Comparison of ENCODE assay signal across 19 cellular contexts in genomic region chr19:41771410-41771809, GRCh38. TPM values are rescaled to one million over a fixed set of nuclear protein-coding genes. Genes with fewer than 3 reads are reported as not detected.
DNase-seq lines count a peak whose midpoint lies in the region; ATAC-seq, FAIRE-seq and TF ChIP-seq lines count a peak whose summit lies in the region.
"Had no signal": no experiment of that assay in that cellular context is flagged by ENCODE, and none has a peak within 500 bp of the region (broad histone marks: within the 10 kb centered on the region; RNA-seq: fewer than 3 reads in every experiment).

No MANE protein-coding gene starts in this region.

- H3K27me3 ChIP-seq in bronchial epithelial cell (ENCODE audit: control insufficient read depth, insufficient read depth, low read length) = peaks cover 3% of the 10 kb centered on the region
- H3K27me3 ChIP-seq in gastroesophageal sphincter = peaks cover 37% of the 10 kb centered on the region
- H3K27me3 ChIP-seq: BLaER1 had no signal

- DNase-seq in activated CD4-positive, CD25-positive, alpha-beta regulatory T cell (lab: John Stamatoyannopoulos, UW) = no peak
- DNase-seq in bronchial epithelial cell (ENCODE audit: low read depth) (peak; percentile 71), SIG-M5 treated with dmso at 0.1 percent for 504 hours (lab: John Stamatoyannopoulos, UW; ENCODE audit: unreplicated experiment) (no peak), UCSD-AML1 (lab: John Stamatoyannopoulos, UW; ENCODE audit: unreplicated experiment) (no peak)
- DNase-seq: Caco-2; CD8-positive, alpha-beta memory T cell; DMS53; GF-D8; HCEC 1CT; HFFc6 had no signal

- no peak overlapping the region for H3K4me3 ChIP-seq in bronchial epithelial cell (ENCODE audit: low read depth, low read length)
- no peak overlapping the region for H3K4me3 ChIP-seq in gastroesophageal sphincter
- H3K4me3 ChIP-seq: BLaER1 had no signal

- H3K36me3 ChIP-seq in bronchial epithelial cell (ENCODE audit: control insufficient read depth, insufficient read depth, low read length) (no peaks in the 10 kb centered on the region), gastroesophageal sphincter (no peaks in the 10 kb centered on the region)
- H3K36me3 ChIP-seq: BLaER1 had no signal

- WGBS in gastroesophageal sphincter (ENCODE audit: low coverage in 1 of 2), 2 donors = 82% methylated on average over 2 of the region's 2 CpGs; no CpG with 5 or more reads in 1 of the 2 donors

- TF ChIP-seq CTCF in bronchial epithelial cell (IDR thresholded peaks at IDR 0.05; ENCODE audit: insufficient read depth, low read length, severe bottlenecking) (no peak), gastroesophageal sphincter (IDR thresholded peaks at IDR 0.05) (no peak)

- TF ChIP-seq POLR2A in gastroesophageal sphincter (IDR thresholded peaks at IDR 0.05) = no peak

- peak; percentile 21 to 39 for ATAC-seq in activated CD4-positive, CD25-positive, alpha-beta regulatory T cell treated with anti-CD3 and anti-CD28 coated beads, Interleukin-2, amount 50 U/mL, for 24 hours
- ATAC-seq in esophagus mucosa = peak; percentile 24
- ATAC-seq in gastroesophageal sphincter = no peak

- no peak for TF ChIP-seq EP300 in gastroesophageal sphincter (IDR thresholded peaks at IDR 0.05)

- H3K4me1 ChIP-seq in gastroesophageal sphincter = no peaks in the 10 kb centered on the region

- FAIRE-seq in bronchial epithelial cell (lab: Jason Lieb, UNC) = no peak
- FAIRE-seq: GM19239 had no signal

- H3K9me3 ChIP-seq in gastroesophageal sphincter = no peaks in the 10 kb centered on the region

- H3K27ac ChIP-seq in gastroesophageal sphincter = no peak overlapping the region
- H3K27ac ChIP-seq: 22Rv1, BLaER1 had no signal

RNA-seq across cellular contexts. Expression of gene CEACAM6, which starts 16.1 kb away (rescaled TPM):
- total RNA-seq in bronchial epithelial cell = 13.7 and 41.6 TPM in 2 replicates
- total RNA-seq in esophagus mucosa = 268 TPM
- total RNA-seq in gastroesophageal sphincter = 10 to 100 TPM in 1 of 4 donors, under 1 TPM in 1, not detected in 2; 0.78 to 30.2 TPM
- total RNA-seq: CD8-positive, alpha-beta memory T cell; H4; HFFc6; HT1080 had no signal

RNA-seq across cellular contexts. Expression of gene CEACAM3, which starts 25.0 kb away (rescaled TPM):
- total RNA-seq in bronchial epithelial cell = 0.26 TPM in 1 of 2 replicates, not detected in the other
- not detected for total RNA-seq in esophagus mucosa
- total RNA-seq in gastroesophageal sphincter = 1 to 10 TPM in 1 of 4 donors, under 1 TPM in 1, not detected in 2; 0.54 to 1.6 TPM
- total RNA-seq: A673; Caco-2; CD8-positive, alpha-beta memory T cell; H4; HFFc6; HT1080 had no signal
